10 cellular contexts compared by ENCODE assay signal in the genomic region with DNA sequence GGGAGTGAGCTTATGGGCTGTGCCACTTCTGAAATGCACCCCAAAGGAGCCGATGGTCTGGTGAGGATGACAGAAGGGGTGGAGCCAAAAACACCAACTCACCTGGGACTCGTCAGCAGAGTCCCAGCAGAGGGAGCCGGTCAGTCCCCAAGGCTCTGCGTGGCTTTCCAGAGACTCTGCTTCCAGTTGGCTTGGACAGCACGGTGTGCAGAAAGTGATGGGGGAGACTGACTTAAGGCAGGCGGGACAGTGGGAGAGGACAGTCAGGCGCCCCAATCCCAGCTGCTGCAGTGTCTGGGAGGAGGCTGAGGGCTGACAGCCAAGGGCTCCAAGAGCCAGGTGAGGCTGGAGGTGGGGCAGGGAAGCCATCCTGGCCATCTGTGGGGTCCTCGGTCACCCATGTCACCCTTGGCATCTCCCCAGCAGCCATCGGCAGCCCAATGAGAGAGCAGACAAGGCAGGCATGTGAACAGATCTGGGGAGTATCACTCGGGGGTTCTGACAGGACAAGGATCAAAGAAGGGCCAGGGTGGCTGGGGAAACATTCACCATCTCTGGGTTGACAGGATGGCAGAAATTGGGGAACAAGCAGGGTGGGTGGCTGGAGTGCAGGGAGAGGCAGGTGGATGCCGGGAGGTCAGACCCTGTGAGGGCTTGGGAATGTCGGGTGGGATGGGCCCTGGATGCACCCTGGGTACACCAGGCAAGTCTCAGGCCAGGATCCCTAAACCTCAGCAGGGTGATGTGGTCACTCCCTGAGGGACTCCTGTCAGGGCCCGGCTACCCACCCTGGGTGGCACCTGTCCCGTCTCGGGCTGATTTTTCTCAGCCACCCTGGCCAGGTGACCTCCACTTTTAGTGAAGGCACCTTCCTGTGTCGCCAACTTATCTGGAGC. TPM values are rescaled to one million over a fixed set of nuclear protein-coding genes. Genes with fewer than 3 reads are reported as not detected.
DNase-seq lines count a peak whose midpoint lies in the region; ATAC-seq, FAIRE-seq and TF ChIP-seq lines count a peak whose summit lies in the region.
"Had no signal": no experiment of that assay in that cellular context is flagged by ENCODE, and none has a peak within 500 bp of the region (broad histone marks: within the 10 kb centered on the region; RNA-seq: fewer than 3 reads in every experiment).

No MANE protein-coding gene starts in this region.

- FAIRE-seq in keratinocyte (lab: Jason Lieb, UNC), result peak; percentile 84
- FAIRE-seq: GM12891 had no signal

- POLR2A ChIA-PET in T-cell (lab: Charles Lee), result no interaction called here

- dilution Hi-C loops in keratinocyte (cut with MboI; ENCODE audit: extremely low pct_ligation_motif_present, low sequenced_read_pairs), result no loop called here

- no peak overlapping the region for H3K27ac ChIP-seq in keratinocyte (ENCODE audit: control insufficient read depth, insufficient read depth, low read length)

- CTCF ChIA-PET in T-cell (lab: Charles Lee), result interaction anchor here (0.6 to 0.9 kb wide), 2 partner anchors 338 to 422 kb away, joined by 3 read pairs; no protein-coding TSS in a partner anchor

- no peaks in the 10 kb centered on the region for H3K79me2 ChIP-seq in keratinocyte (ENCODE audit: control insufficient read depth, insufficient read depth, low read length)

- no peaks in the 10 kb centered on the region for H4K20me1 ChIP-seq in keratinocyte (ENCODE audit: control insufficient read depth, extremely low read depth, insufficient read depth, low read length)

- H3K4me3 Mint-ChIP-seq in T-cell, result no peak overlapping the region

- H3K27ac Mint-ChIP-seq in T-cell, result peak overlapping the region; percentile 34 to 74

- no peaks in the 10 kb centered on the region for H3K9me1 ChIP-seq in keratinocyte (ENCODE audit: control insufficient read depth, extremely low read depth, insufficient read depth, low read length)

- no peak overlapping the region for H2AFZ ChIP-seq in keratinocyte (ENCODE audit: control insufficient read depth, low read length)

- peaks cover 7 to 9% (median 8%) of the 10 kb centered on the region in 3 donors for H3K9me3 Mint-ChIP-seq in T-cell

- TF ChIP-seq CTCF in AG09319 (IDR thresholded peaks at IDR 0.05; ENCODE audit: low read depth, low read length), result peak; percentile 5; the same call in 1 of the 2 replicates
- peak; percentile 7; the same call in 1 of the 2 replicates for TF ChIP-seq CTCF in GM12875 (IDR thresholded peaks at IDR 0.05; ENCODE audit: borderline replicate concordance, insufficient read depth, low read depth, low read length)
- peak; percentile 47 to 74 (median 72) for TF ChIP-seq CTCF in keratinocyte (optimal IDR thresholded peaks at IDR 0.05 in 1 of 3, IDR thresholded peaks at IDR 0.05 in 1 of 3, conservative IDR thresholded peaks at IDR 0.05 in 1 of 3; ENCODE audit: extremely low read depth in 1 of 3, insufficient read depth in 2 of 3, low read length in 3 of 3)

- no peaks in the 10 kb centered on the region for H3K9me3 ChIP-seq in keratinocyte (ENCODE audit: control insufficient read depth, low read depth, low read length)

- ATAC-seq in T-cell (replicated peaks in 1 of 4) (peak in 2 of 4 experiments; percentile 28), HG03571 (IDR thresholded peaks at IDR 0.05; ENCODE audit: unreplicated experiment) (no peak), HG03139 (IDR thresholded peaks at IDR 0.05; ENCODE audit: unreplicated experiment) (no peak)

- peaks cover 6% of the 10 kb centered on the region for H3K36me3 Mint-ChIP-seq in T-cell

- no peaks in the 10 kb centered on the region for H3K36me3 ChIP-seq in keratinocyte (ENCODE audit: control insufficient read depth in 2 of 2, extremely low read depth in 1 of 2, insufficient read depth in 2 of 2, low read length in 2 of 2)

- no peak overlapping the region for H3K4me3 ChIP-seq in GM12875 (ENCODE audit: low read depth, low read length)
- no peak overlapping the region for H3K4me3 ChIP-seq in keratinocyte (ENCODE audit: control insufficient read depth in 2 of 3, extremely low read depth in 1 of 3, insufficient read depth in 2 of 3, low read depth in 1 of 3, low read length in 3 of 3)

- no peaks in the 10 kb centered on the region for H3K4me1 ChIP-seq in keratinocyte (ENCODE audit: control insufficient read depth, extremely low read depth, insufficient read depth, low read length)

- DNase-seq in AG09319 (ENCODE audit: extremely low read depth, low read depth) (no peak), T-cell (no peak), keratinocyte (ENCODE audit: low read depth, low spot score) (no peak), activated gamma-delta T cell treated with Interleukin-2 at 50 U/mL for 16 hours (no peak), KBM-7 (no peak)

- H3K9ac ChIP-seq in keratinocyte (ENCODE audit: control insufficient read depth, extremely low read depth, insufficient read depth, low read length), result no peak overlapping the region

- H3K27me3 ChIP-seq in keratinocyte (ENCODE audit: control insufficient read depth, extremely low read depth, insufficient read depth, low read length), result no peaks in the 10 kb centered on the region

- in situ Hi-C loops in KBM-7 (cut with MboI; ENCODE audit: low pct_unique_long_range_greater_than_20kb, low sequenced_read_pairs), result loop anchor here (25.0 kb wide), 1 partner anchor 412 kb away; no protein-coding TSS in a partner anchor

- no peak overlapping the region for H3K4me2 ChIP-seq in keratinocyte (ENCODE audit: control insufficient read depth, extremely low read depth, insufficient read depth, low read depth, low read length)

- H3K27me3 Mint-ChIP-seq in T-cell, result no peaks in the 10 kb centered on the region

- H3K4me1 Mint-ChIP-seq in T-cell, result peaks cover 37 to 69% (median 63%) of the 10 kb centered on the region in 3 donors

RNA-seq across cellular contexts. Expression of gene KRTAP17-1, which starts 8.9 kb away (rescaled TPM):
- not detected for total RNA-seq in T-cell
- not detected in 3 replicates for polyA plus RNA-seq in keratinocyte
- not detected for polyA plus RNA-seq in keratinocyte (2011; ENCODE audit: low read depth)
- polyA plus RNA-seq in keratinocyte (2011; cell fraction: cytosol; rRNA removed), result not detected in 2 replicates
- polyA plus RNA-seq in keratinocyte (2011; cell fraction: nucleus; rRNA removed), result not detected in 2 replicates
- not detected in 2 replicates for polyA plus RNA-seq in keratinocyte (2012; ENCODE audit: low replicate concordance)
- polyA minus RNA-seq in keratinocyte, result not detected in 3 replicates
- polyA minus RNA-seq in keratinocyte (2011; cell fraction: cytosol; rRNA and poly(A)+ RNA removed), result not detected
- polyA minus RNA-seq in keratinocyte (2011; cell fraction: nucleus; rRNA and poly(A)+ RNA removed), result not detected in 2 replicates
- total RNA-seq: T-helper 1 cell treated with Interleukin-12 subunit alpha and Interleukin-12 subunit beta and Interleukin-4 antibody, amounts not matched to agents 30 ng/mL and 1 ng/mL, for 36 hours had no signal

RNA-seq across cellular contexts. Expression of gene KRTAP16-1, which starts 15.3 kb away (rescaled TPM):
- total RNA-seq in T-cell, result 1 to 10 TPM in 1 of 5 donors, under 1 TPM in 3, not detected in 1; 0.16 to 1.1 (median 0.45) TPM
- not detected in 3 replicates for polyA plus RNA-seq in keratinocyte
- not detected for polyA plus RNA-seq in keratinocyte (2011; ENCODE audit: low read depth)
- polyA plus RNA-seq in keratinocyte (2011; cell fraction: cytosol; rRNA removed), result not detected in 2 replicates
- not detected in 2 replicates for polyA plus RNA-seq in keratinocyte (2011; cell fraction: nucleus; rRNA removed)
- not detected in 2 replicates for polyA plus RNA-seq in keratinocyte (2012; ENCODE audit: low replicate concordance)
- polyA minus RNA-seq in keratinocyte, result not detected in 3 replicates
- not detected for polyA minus RNA-seq in keratinocyte (2011; cell fraction: cytosol; rRNA and poly(A)+ RNA removed)
- not detected in 2 replicates for polyA minus RNA-seq in keratinocyte (2011; cell fraction: nucleus; rRNA and poly(A)+ RNA removed)
- total RNA-seq: T-helper 1 cell treated with Interleukin-12 subunit alpha and Interleukin-12 subunit beta and Interleukin-4 antibody, amounts not matched to agents 30 ng/mL and 1 ng/mL, for 36 hours had no signal

RNA-seq across cellular contexts. Expression of gene KRTAP29-1, which starts 21.8 kb away (rescaled TPM):
- total RNA-seq in T-cell, result under 1 TPM in 2 of 5 donors, not detected in 3; 0.43 to 0.84 TPM
- not detected in 3 replicates for polyA plus RNA-seq in keratinocyte
- not detected for polyA plus RNA-seq in keratinocyte (2011; ENCODE audit: low read depth)
- polyA plus RNA-seq in keratinocyte (2011; cell fraction: cytosol; rRNA removed), result not detected in 2 replicates
- polyA plus RNA-seq in keratinocyte (2011; cell fraction: nucleus; rRNA removed), result not detected in 2 replicates
- polyA plus RNA-seq in keratinocyte (2012; ENCODE audit: low replicate concordance), result not detected in 2 replicates
- polyA minus RNA-seq in keratinocyte, result not detected in 3 replicates
- not detected for polyA minus RNA-seq in keratinocyte (2011; cell fraction: cytosol; rRNA and poly(A)+ RNA removed)
- polyA minus RNA-seq in keratinocyte (2011; cell fraction: nucleus; rRNA and poly(A)+ RNA removed), result not detected in 2 replicates
- total RNA-seq: T-helper 1 cell treated with Interleukin-12 subunit alpha and Interleukin-12 subunit beta and Interleukin-4 antibody, amounts not matched to agents 30 ng/mL and 1 ng/mL, for 36 hours had no signal

RNA-seq across cellular contexts. Expression of gene KRT33A, which starts 26.2 kb away (rescaled TPM):
- total RNA-seq in T-cell, result not detected
- 0.14 TPM in 1 of 3 replicates, not detected in the others for polyA plus RNA-seq in keratinocyte
- polyA plus RNA-seq in keratinocyte (2011; ENCODE audit: low read depth), result not detected
- polyA plus RNA-seq in keratinocyte (2011; cell fraction: cytosol; rRNA removed), result 0.10 and 0.15 TPM in 2 replicates
- 0.09 TPM in 1 of 2 replicates, not detected in the other for polyA plus RNA-seq in keratinocyte (2011; cell fraction: nucleus; rRNA removed)
- not detected in 2 replicates for polyA plus RNA-seq in keratinocyte (2012; ENCODE audit: low replicate concordance)
- not detected in 3 replicates for polyA minus RNA-seq in keratinocyte
- not detected for polyA minus RNA-seq in keratinocyte (2011; cell fraction: cytosol; rRNA and poly(A)+ RNA removed)
- not detected in 2 replicates for polyA minus RNA-seq in keratinocyte (2011; cell fraction: nucleus; rRNA and poly(A)+ RNA removed)
- total RNA-seq: T-helper 1 cell treated with Interleukin-12 subunit alpha and Interleukin-12 subunit beta and Interleukin-4 antibody, amounts not matched to agents 30 ng/mL and 1 ng/mL, for 36 hours had no signal

RNA-seq across cellular contexts. Expression of gene KRT33B, which starts 45.2 kb away (rescaled TPM):
- total RNA-seq in T-cell, result not detected
- 0.18 to 0.33 TPM (median 0.21 TPM) in 3 replicates for polyA plus RNA-seq in keratinocyte
- 0.32 TPM for polyA plus RNA-seq in keratinocyte (2011; ENCODE audit: low read depth)
- 0.11 and 0.34 TPM in 2 replicates for polyA plus RNA-seq in keratinocyte (2011; cell fraction: cytosol; rRNA removed)
- 0.11 and 0.13 TPM in 2 replicates for polyA plus RNA-seq in keratinocyte (2011; cell fraction: nucleus; rRNA removed)
- polyA plus RNA-seq in keratinocyte (2012; ENCODE audit: low replicate concordance), result 0.26 and 0.80 TPM in 2 replicates
- 0.33 to 0.35 TPM in 2 of 3 replicates, not detected in the other for polyA minus RNA-seq in keratinocyte
- not detected for polyA minus RNA-seq in keratinocyte (2011; cell fraction: cytosol; rRNA and poly(A)+ RNA removed)
- 0.32 TPM in 1 of 2 replicates, not detected in the other for polyA minus RNA-seq in keratinocyte (2011; cell fraction: nucleus; rRNA and poly(A)+ RNA removed)
- total RNA-seq: T-helper 1 cell treated with Interleukin-12 subunit alpha and Interleukin-12 subunit beta and Interleukin-4 antibody, amounts not matched to agents 30 ng/mL and 1 ng/mL, for 36 hours had no signal

Comparison
In these comparisons a context has a peak if more than half of its experiments do, and no peak if none do; other contexts are left out.
1. CTCF ChIP-seq: peak in every context shown above with its lines; median percentile 72 in keratinocyte; 7 in GM12875; 5 in AG09319.